Comparison of ENCODE assay signal across 11 cellular contexts in genomic region chr20:47540443-47541354, GRCh38. TPM values are rescaled to one million over a fixed set of nuclear protein-coding genes. Genes with fewer than 3 reads are reported as not detected.
DNase-seq lines count a peak whose midpoint lies in the region; ATAC-seq, FAIRE-seq and TF ChIP-seq lines count a peak whose summit lies in the region.
"Had no signal": no experiment of that assay in that cellular context is flagged by ENCODE, and none has a peak within 500 bp of the region (broad histone marks: within the 10 kb centered on the region; RNA-seq: fewer than 3 reads in every experiment).

No MANE protein-coding gene starts in this region.

- POLR2A ChIA-PET in A549 (lab: Yijun Ruan, JAX) (no interaction called here), HEK293T (lab: Yijun Ruan, JAX) (no interaction called here)

- ATAC-seq in A549 (no peak), HG03139 (IDR thresholded peaks at IDR 0.05; ENCODE audit: unreplicated experiment) (no peak)

- H3K4me3 ChIP-seq in A549 = no peak overlapping the region

- FAIRE-seq in A549 (lab: Jason Lieb, UNC) = no peak

- 49% methylated on average over 5 of the region's 5 CpGs for WGBS in A549 (ENCODE audit: missing lambda C conversion rate)

- H3K4me2 ChIP-seq in A549 = peak overlapping the region; percentile 70

- TF ChIP-seq POLR2A in A549 (IDR thresholded peaks at IDR 0.05; ENCODE audit: low read length) = no peak

- no peak for TF ChIP-seq EP300 in A549 (IDR thresholded peaks at IDR 0.05)

- no peak for TF ChIP-seq CTCF in A549 (IDR thresholded peaks at IDR 0.05)
- no peak for TF ChIP-seq CTCF in GM20000 (IDR thresholded peaks at IDR 0.05; ENCODE audit: extremely low read depth, missing control alignments)

- peak; percentile 40 to 41 for DNase-seq in A549 (ENCODE audit: low read depth in 1 of 2, low spot score in 1 of 2)
- DNase-seq in GM20000 (ENCODE audit: low spot score) = peak; percentile 61
- DNase-seq in RPMI7951 (ENCODE audit: low read depth) = peak; percentile 47
- DNase-seq in hepatic stellate cell (ENCODE audit: low spot score) = peak; percentile 44
- no peak for DNase-seq in HuH-7 (ENCODE audit: low spot score)
- DNase-seq in HEK293T (ENCODE audit: extremely low spot score) = no peak
- DNase-seq in superior temporal gyrus (ENCODE audit: extremely low spot score) = no peak
- DNase-seq: DND-41; endodermal cell; NK-92 treated with Interleukin-12 subunit alpha and Interleukin-12 subunit beta, amount 100 ng/mL, for 24 hours had no signal

- H3K27ac ChIP-seq in A549 = peak overlapping the region; percentile 48 to 64; a peak in 3 of 6 replicates

- H3K4me1 ChIP-seq in A549 = peaks cover 65% of the 10 kb centered on the region

- CTCF ChIA-PET in A549 (lab: Yijun Ruan, JAX) (interaction anchor here (1.2 to 1.6 kb wide), 3 partner anchors 20 to 37 kb away, joined by 3 read pairs; no protein-coding TSS in a partner anchor), HEK293T (lab: Yijun Ruan, JAX) (interaction anchor here (0.7 kb wide), 1 partner anchor 15 kb away, joined by 3 read pairs; no protein-coding TSS in a partner anchor)

- H3K9me3 ChIP-seq in A549 = no peaks in the 10 kb centered on the region

- no peak for TF ChIP-seq RAD21 in A549 (conservative IDR thresholded peaks at IDR 0.05 in 1 of 2, IDR thresholded peaks at IDR 0.05 in 1 of 2)

TF ChIP-seq in A549, 52 proteins besides CTCF, POLR2A, EP300 and RAD21:
- TF ChIP-seq FOSL2 (IDR thresholded peaks at IDR 0.05) (no peak), FOSL2 (CRISPR knock-in tag; IDR thresholded peaks at IDR 0.05) (peak; percentile 44; the same call in 1 of the 2 replicates), ZNF302 (CRISPR knock-in tag; IDR thresholded peaks at IDR 0.05) (no peak), ZC3H11A (IDR thresholded peaks at IDR 0.05) (no peak)
TF ChIP-seq in A549: peak in this region for 1.

TF ChIP-seq in HEK293T, 16 proteins besides CTCF, POLR2A, EP300 and RAD21:
- TF ChIP-seq FOXK2 (IDR thresholded peaks at IDR 0.05) = no peak
TF ChIP-seq in HEK293T: peak in this region for 0.

RNA-seq across cellular contexts. Expression of gene NCOA3, which starts 39.0 kb away (rescaled TPM):
- polyA plus RNA-seq in A549 (2011; rRNA removed) (135 and 136 TPM in 2 replicates), A549 (2017; fragmentation: RNase III; extraction: RNeasy Plus Mini Kit Qiagen cat#74134 plus additional on column Dnase treatment) (35.8 to 43.4 TPM (median 42.9 TPM) in 3 replicates)
- 27.5 and 35.2 TPM in 2 replicates for polyA plus RNA-seq in A549 (2012; cell fraction: cytosol; rRNA removed)
- 28.3 and 32.1 TPM in 2 replicates for polyA plus RNA-seq in A549 (2012; cell fraction: nucleus; rRNA removed)
- polyA minus RNA-seq in A549 (2011; rRNA and poly(A)+ RNA removed) = 179 and 198 TPM in 2 replicates
- 40.7 and 47.9 TPM in 2 replicates for total RNA-seq in RPMI7951 (2014; rRNA removed; shearing (Covaris generic))

Comparison
In these comparisons a context has a peak if more than half of its experiments do, and no peak if none do; other contexts are left out.
1. DNase-seq: peak in A549 (2 of 2), GM20000 (single experiment), RPMI7951 (single experiment) and hepatic stellate cell (single experiment); none in HuH-7 (single experiment), HEK293T (single experiment) and superior temporal gyrus (single experiment).